Comparison of ENCODE assay signal across 25 cellular contexts in genomic region chr2:16908671-16909070, GRCh38.
DNase-seq lines count a peak whose midpoint lies in the region; ATAC-seq, FAIRE-seq and TF ChIP-seq lines count a peak whose summit lies in the region.
"Had no signal": no experiment of that assay in that cellular context is flagged by ENCODE, and none has a peak within 500 bp of the region (broad histone marks: within the 10 kb centered on the region; RNA-seq: fewer than 3 reads in every experiment).

No MANE protein-coding gene starts in this region.

- H2AFZ ChIP-seq in GM23248 (no peak overlapping the region), neural progenitor cell (replicated peaks) (no peak overlapping the region)

- H3K27ac Mint-ChIP-seq in neural progenitor cell: no peak overlapping the region

- H3K36me3 Mint-ChIP-seq in neural progenitor cell: no peaks in the 10 kb centered on the region

- H3K4me1 ChIP-seq in GM23248 (ENCODE audit: insufficient read depth): no peaks in the 10 kb centered on the region
- no peaks in the 10 kb centered on the region for H3K4me1 ChIP-seq in neural progenitor cell
- H3K4me1 ChIP-seq: Caco-2, HAP-1, heart left ventricle, testis had no signal

- FAIRE-seq in bronchial epithelial cell (lab: Jason Lieb, UNC): no peak
- FAIRE-seq: endometrium had no signal

- no peak for TF ChIP-seq CTCF in bronchial epithelial cell (IDR thresholded peaks at IDR 0.05; ENCODE audit: insufficient read depth, low read length, severe bottlenecking)
- TF ChIP-seq CTCF in neural progenitor cell (IDR thresholded peaks at IDR 0.05): no peak

- 0 to 3% methylated on average over 1 of the region's 1 CpG for WGBS in GM23248 (ENCODE audit: low coverage in 1 of 2, low lambda C conversion rate in 2 of 2, missing lambda C conversion rate in 2 of 2), 2 experiments

- H3K9ac ChIP-seq in GM23248 (no peak overlapping the region), neural progenitor cell (no peak overlapping the region)

- no peak overlapping the region for H3K4me3 ChIP-seq in GM23248
- no peak overlapping the region for H3K4me3 ChIP-seq in bronchial epithelial cell (ENCODE audit: low read depth, low read length)
- no peak overlapping the region for H3K4me3 ChIP-seq in neural progenitor cell
- H3K4me3 ChIP-seq: HAP-1, heart left ventricle, testis had no signal

- no peaks in the 10 kb centered on the region for H3K9me2 ChIP-seq in GM23248 (ENCODE audit: insufficient read depth)

- no peak overlapping the region for H3K4me2 ChIP-seq in GM23248 (ENCODE audit: unreplicated experiment)
- H3K4me2 ChIP-seq in neural progenitor cell: no peak overlapping the region

- ATAC-seq in GM21717 (IDR thresholded peaks at IDR 0.05; ENCODE audit: unreplicated experiment) (no peak), sciatic nerve (no peak)
- ATAC-seq: heart left ventricle, left cardiac atrium had no signal

- H3K9me3 ChIP-seq in GM23248 (ENCODE audit: low read depth) (no peaks in the 10 kb centered on the region), neural progenitor cell (ENCODE audit: low read depth) (no peaks in the 10 kb centered on the region)
- H3K9me3 ChIP-seq: Caco-2, HAP-1, heart left ventricle, testis had no signal

- DNase-seq in GM23248 (peak; percentile 48), RPMI7951 (ENCODE audit: low read depth) (peak; percentile 9), bronchial epithelial cell (ENCODE audit: low read depth) (peak; percentile 93), kidney tubule cell (ENCODE audit: low spot score) (peak; percentile 52), sciatic nerve (ENCODE audit: low spot score) (no peak), neural progenitor cell (ENCODE audit: low spot score) (no peak), NCI-H1105 (lab: John Stamatoyannopoulos, UW) (no peak)
- DNase-seq: activated CD4-positive, alpha-beta T cell treated with anti-CD3 and anti-CD28 coated beads, Interleukin-2, amount 50 U/mL, for 48 hours; activated CD8-positive, alpha-beta memory T cell treated with anti-CD3 and anti-CD28 coated beads, Interleukin-2, amount 50 U/mL, for 48 hours; activated naive CD4-positive, alpha-beta T cell treated with anti-CD3 and anti-CD28 coated beads, Interleukin-2, amount 50 U/mL, for 16 hours; Caco-2; GF-D8; heart left ventricle; Kasumi-1; left cardiac atrium; SIG-M5; stimulated activated CD4-positive, alpha-beta T cell treated with anti-CD3 and anti-CD28 coated beads, Interleukin-15, amount 100 ng/mL, for 24 hours; stimulated activated naive CD4-positive, alpha-beta T cell; SW 1271 had no signal

- intact Hi-C loops in sciatic nerve (cut with DNase I): no loop called here

- no peaks in the 10 kb centered on the region for H3K79me2 ChIP-seq in GM23248 (ENCODE audit: insufficient read depth)
- no peaks in the 10 kb centered on the region for H3K79me2 ChIP-seq in neural progenitor cell (ENCODE audit: low read depth)

- in situ Hi-C loops in GM23248 (cut with MboI): no loop called here

- H3K27me3 Mint-ChIP-seq in neural progenitor cell (ENCODE audit: insufficient read depth, low read depth): no peaks in the 10 kb centered on the region

- no peaks in the 10 kb centered on the region for H3K36me3 ChIP-seq in GM23248 (ENCODE audit: low read depth)
- H3K36me3 ChIP-seq in bronchial epithelial cell (ENCODE audit: control insufficient read depth, insufficient read depth, low read length): no peaks in the 10 kb centered on the region
- no peaks in the 10 kb centered on the region for H3K36me3 ChIP-seq in neural progenitor cell
- H3K36me3 ChIP-seq: HAP-1, heart left ventricle had no signal

- H3F3A ChIP-seq in GM23248 (ENCODE audit: insufficient read depth) (no peaks in the 10 kb centered on the region), neural progenitor cell (ENCODE audit: low read depth) (no peaks in the 10 kb centered on the region)

- no peaks in the 10 kb centered on the region for H3K27me3 ChIP-seq in GM23248 (replicated peaks; ENCODE audit: insufficient read depth)
- no peaks in the 10 kb centered on the region for H3K27me3 ChIP-seq in bronchial epithelial cell (ENCODE audit: control insufficient read depth, insufficient read depth, low read length)
- H3K27me3 ChIP-seq in neural progenitor cell: no peaks in the 10 kb centered on the region
- H3K27me3 ChIP-seq: heart left ventricle, testis had no signal

- H3K4me3 Mint-ChIP-seq in neural progenitor cell: no peak overlapping the region
- H3K4me3 Mint-ChIP-seq: neural crest cell had no signal

- H4K20me1 ChIP-seq in GM23248 (ENCODE audit: insufficient read depth): no peaks in the 10 kb centered on the region
- no peaks in the 10 kb centered on the region for H4K20me1 ChIP-seq in neural progenitor cell (ENCODE audit: low read depth)

- H3K27ac ChIP-seq in GM23248 (no peak overlapping the region), neural progenitor cell (no peak overlapping the region)
- H3K27ac ChIP-seq: C4-2B, heart left ventricle, testis had no signal

- H3K9me3 Mint-ChIP-seq in neural progenitor cell: no peaks in the 10 kb centered on the region

- H3K4me1 Mint-ChIP-seq in neural progenitor cell: no peaks in the 10 kb centered on the region
- H3K4me1 Mint-ChIP-seq: neural crest cell had no signal

Comparison
In these comparisons a context has a peak if more than half of its experiments do, and no peak if none do; other contexts are left out.
1. DNase-seq: peak in GM23248 (single experiment), RPMI7951 (single experiment), bronchial epithelial cell (single experiment) and kidney tubule cell (single experiment); none in sciatic nerve (single experiment), neural progenitor cell (single experiment) and NCI-H1105 (single experiment).